ENCODE assay signal across 2 cellular contexts in the genomic region with DNA sequence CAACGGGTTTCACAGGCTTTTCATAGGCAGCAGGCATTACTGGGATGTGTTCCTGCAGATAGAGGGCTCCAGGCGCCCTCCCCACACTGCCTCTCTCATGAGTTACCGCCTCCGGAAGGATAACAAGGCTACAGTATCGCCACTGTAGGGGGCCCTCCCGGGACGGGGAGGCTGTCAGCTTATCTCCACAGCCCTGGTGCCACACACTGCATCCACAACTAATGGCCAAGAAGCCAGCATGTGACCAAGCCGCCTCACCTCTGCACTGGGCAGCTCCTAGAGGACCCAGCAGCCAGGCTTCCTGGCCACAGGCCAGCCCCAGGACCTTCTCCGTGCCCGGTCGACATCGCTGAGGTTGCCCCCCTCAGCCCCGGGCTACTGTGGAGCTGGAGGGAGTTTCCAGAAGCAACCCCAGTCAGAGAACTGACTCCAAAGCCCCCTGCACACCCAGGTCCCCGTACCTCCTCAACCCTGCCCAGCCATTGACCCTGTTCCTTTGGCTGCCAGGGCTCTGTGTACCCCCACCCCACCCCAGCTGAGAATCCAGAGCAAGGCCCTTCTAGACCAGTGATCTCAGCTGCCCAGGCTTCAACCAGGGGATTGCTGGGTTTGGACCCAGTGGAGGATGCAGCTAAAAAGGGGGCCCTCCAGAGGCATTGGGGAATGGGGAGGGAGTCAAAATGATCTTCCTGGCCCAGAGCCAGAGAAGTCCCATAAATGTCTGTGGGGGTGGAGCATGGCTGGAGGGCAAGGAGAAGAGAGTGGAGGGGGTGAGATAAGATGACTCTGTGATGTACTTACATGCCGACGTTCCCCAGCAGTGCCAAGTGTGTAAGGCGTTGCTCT.
TF ChIP-seq lines count a peak whose summit lies in the region.

No MANE protein-coding gene starts in this region.

TF ChIP-seq in SK-N-SH, 30 proteins besides CTCF, POLR2A, EP300 and RAD21 (continued from another document):
- no peak for TF ChIP-seq TEAD4 (IDR thresholded peaks at IDR 0.05; ENCODE audit: borderline replicate concordance, insufficient read depth)

TF ChIP-seq in SK-N-SH treated with all-trans-retinoic acid at 6 μM for 48 hours, 23 proteins besides CTCF, POLR2A, EP300 and RAD21 (continued from another document):
- no peak for TF ChIP-seq ZNF70 (CRISPR knock-in tag; IDR thresholded peaks at IDR 0.05)
